Comparison of ENCODE assay signal across 8 cellular contexts in the genomic region with DNA sequence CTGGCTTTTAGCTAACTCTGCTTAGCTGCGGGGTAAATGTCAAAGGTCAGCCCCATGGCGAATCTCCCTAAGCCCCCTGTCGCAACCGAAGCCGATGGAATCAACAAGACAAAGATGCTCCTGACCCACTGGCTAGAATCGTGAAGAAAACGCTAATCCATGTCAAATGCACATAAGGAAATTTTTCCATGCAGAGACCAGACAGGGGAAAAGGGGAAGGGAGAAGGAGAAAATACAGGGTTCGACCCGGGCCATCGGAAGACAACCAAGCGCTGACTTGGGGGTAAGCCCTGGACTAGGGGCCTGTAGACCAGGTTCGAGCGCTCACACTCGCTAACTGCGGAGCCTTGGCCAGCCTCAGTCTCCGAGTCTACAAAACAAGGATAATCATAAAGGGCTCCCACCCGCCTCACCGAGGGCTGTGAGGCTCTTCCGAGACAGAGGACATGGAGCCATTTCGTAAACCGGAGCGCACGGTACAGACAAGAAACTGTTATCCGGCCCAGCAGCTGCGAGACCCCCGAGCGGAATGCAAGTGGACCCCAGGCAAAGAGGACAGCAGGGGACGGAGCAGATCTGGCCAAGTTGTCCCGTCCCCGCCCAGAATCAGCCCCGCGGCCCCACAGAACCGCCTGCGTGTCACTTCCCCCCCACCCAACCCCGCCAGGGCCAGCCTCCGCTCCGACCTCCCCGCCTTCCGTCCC. TPM values are rescaled to one million over a fixed set of nuclear protein-coding genes. Genes with fewer than 3 reads are reported as not detected.
DNase-seq lines count a peak whose midpoint lies in the region; ATAC-seq and TF ChIP-seq lines count a peak whose summit lies in the region.

No MANE protein-coding gene starts in this region.

- ATAC-seq in HG03175 (IDR thresholded peaks at IDR 0.05; ENCODE audit: unreplicated experiment) (peak; percentile 19), sciatic nerve (peak; percentile 14)

- intact Hi-C loops in activated T-helper 2 cell treated with anti-CD3 and anti-CD28 coated beads, Interferon-gamma antibody, Interleukin-2, Interleukin-4, amounts not matched to agents 10 μg/mL and 5 μg/mL and 100 μg/mL, durations not matched to agents 14 hours and 24 hours and 36 hours (cut with micrococcal nuclease), result loop anchor here (1.0 to 2.0 kb wide), 4 partner anchors 8 to 235 kb away; a partner anchor contains a TSS
- intact Hi-C loops in left ventricle myocardium inferior (cut with micrococcal nuclease) (no loop called here), sciatic nerve (cut with DNase I) (no loop called here)

- H3K27me3 Mint-ChIP-seq in activated T-helper 2 cell treated with anti-CD3 and anti-CD28 coated beads, Interferon-gamma antibody, Interleukin-2, Interleukin-4, amounts not matched to agents 10 μg/mL and 5 μg/mL and 100 μg/mL, durations not matched to agents 14 hours and 24 hours and 36 hours (ENCODE audit: low read depth), result no peaks in the 10 kb centered on the region

- peak overlapping the region; percentile 94 for H3K27ac Mint-ChIP-seq in activated T-helper 2 cell treated with anti-CD3 and anti-CD28 coated beads, Interferon-gamma antibody, Interleukin-2, Interleukin-4, amounts not matched to agents 10 μg/mL and 5 μg/mL and 100 μg/mL, durations not matched to agents 14 hours and 24 hours and 36 hours

- peaks cover 66% of the 10 kb centered on the region for H3K4me1 ChIP-seq in left ventricle myocardium inferior

- H3K27me3 ChIP-seq in left ventricle myocardium inferior (ENCODE audit: low read depth), result no peaks in the 10 kb centered on the region

- H3K9me3 Mint-ChIP-seq in activated T-helper 2 cell treated with anti-CD3 and anti-CD28 coated beads, Interferon-gamma antibody, Interleukin-2, Interleukin-4, amounts not matched to agents 10 μg/mL and 5 μg/mL and 100 μg/mL, durations not matched to agents 14 hours and 24 hours and 36 hours, result no peaks in the 10 kb centered on the region

- H3K36me3 ChIP-seq in left ventricle myocardium inferior, result peaks cover 9% of the 10 kb centered on the region

- no peaks in the 10 kb centered on the region for H3K9me3 ChIP-seq in left ventricle myocardium inferior (replicated peaks)

- no peak for TF ChIP-seq CTCF in left ventricle myocardium inferior (IDR thresholded peaks at IDR 0.05; ENCODE audit: borderline replicate concordance)

- H3K4me1 Mint-ChIP-seq in activated T-helper 2 cell treated with anti-CD3 and anti-CD28 coated beads, Interferon-gamma antibody, Interleukin-2, Interleukin-4, amounts not matched to agents 10 μg/mL and 5 μg/mL and 100 μg/mL, durations not matched to agents 14 hours and 24 hours and 36 hours (ENCODE audit: low read depth), result peaks cover 48% of the 10 kb centered on the region

- H3K36me3 Mint-ChIP-seq in activated T-helper 2 cell treated with anti-CD3 and anti-CD28 coated beads, Interferon-gamma antibody, Interleukin-2, Interleukin-4, amounts not matched to agents 10 μg/mL and 5 μg/mL and 100 μg/mL, durations not matched to agents 14 hours and 24 hours and 36 hours (ENCODE audit: low read depth), result peaks cover 43% of the 10 kb centered on the region

- H3K4me3 Mint-ChIP-seq in activated T-helper 2 cell treated with anti-CD3 and anti-CD28 coated beads, Interferon-gamma antibody, Interleukin-2, Interleukin-4, amounts not matched to agents 10 μg/mL and 5 μg/mL and 100 μg/mL, durations not matched to agents 14 hours and 24 hours and 36 hours (ENCODE audit: low read depth), result peak overlapping the region; percentile 89

- peak overlapping the region; percentile 89 for H3K4me3 ChIP-seq in left ventricle myocardium inferior

- peak overlapping the region; percentile 96 for H3K27ac ChIP-seq in left ventricle myocardium inferior (replicated peaks)

- DNase-seq in DMS 273 (lab: John Stamatoyannopoulos, UW; ENCODE audit: unreplicated experiment) (peak; percentile 24), DMS 273 treated with DMSO at 0.1 percent for 48 hours (lab: John Stamatoyannopoulos, UW) (no peak), left ventricle myocardium inferior (no peak), sciatic nerve (ENCODE audit: low spot score) (peak; percentile 66), 8988T (no peak), dermis blood vessel endothelial cell (no peak)
- DNase-seq in activated T-helper 2 cell treated with anti-CD3 and anti-CD28 coated beads, Interferon-gamma antibody, Interleukin-2, Interleukin-4, amounts not matched to agents 10 μg/mL and 5 μg/mL and 100 μg/mL, durations not matched to agents 14 hours and 24 hours and 36 hours (ENCODE audit: low spot score), result no peak

RNA-seq across cellular contexts. Expression of a gene that starts 0.5 kb away (rescaled TPM):
- 115 and 129 TPM in 2 replicates for total RNA-seq in activated T-helper 2 cell treated with anti-CD3 and anti-CD28 coated beads, Interferon-gamma antibody, Interleukin-2, Interleukin-4, amounts not matched to agents 10 μg/mL and 5 μg/mL and 100 μg/mL, durations not matched to agents 14 hours and 24 hours and 36 hours
- 84.6 TPM for total RNA-seq in left ventricle myocardium inferior
- 122 TPM for total RNA-seq in sciatic nerve
- total RNA-seq in dermis blood vessel endothelial cell, result 114 and 168 TPM in 2 replicates

RNA-seq across cellular contexts. Expression of a gene that starts 23.3 kb away (rescaled TPM):
- 12.5 and 13.6 TPM in 2 replicates for total RNA-seq in activated T-helper 2 cell treated with anti-CD3 and anti-CD28 coated beads, Interferon-gamma antibody, Interleukin-2, Interleukin-4, amounts not matched to agents 10 μg/mL and 5 μg/mL and 100 μg/mL, durations not matched to agents 14 hours and 24 hours and 36 hours
- total RNA-seq in left ventricle myocardium inferior (6.4 TPM), sciatic nerve (10.6 TPM), dermis blood vessel endothelial cell (6.8 and 7.1 TPM in 2 replicates)

RNA-seq across cellular contexts. Expression of a gene that starts 37.2 kb away (rescaled TPM):
- 9.5 and 11.6 TPM in 2 replicates for total RNA-seq in activated T-helper 2 cell treated with anti-CD3 and anti-CD28 coated beads, Interferon-gamma antibody, Interleukin-2, Interleukin-4, amounts not matched to agents 10 μg/mL and 5 μg/mL and 100 μg/mL, durations not matched to agents 14 hours and 24 hours and 36 hours
- total RNA-seq in left ventricle myocardium inferior (16.8 TPM), sciatic nerve (14.1 TPM), dermis blood vessel endothelial cell (0.85 and 3.0 TPM in 2 replicates)

Comparison
In these comparisons a context has a peak if more than half of its experiments do, and no peak if none do; other contexts are left out.
1. DNase-seq: peak in DMS 273 (single experiment) and sciatic nerve (single experiment); none in DMS 273 treated with DMSO at 0.1 percent for 48 hours (single experiment), activated T-helper 2 cell treated with anti-CD3 and anti-CD28 coated beads, Interferon-gamma antibody, Interleukin-2, Interleukin-4, amounts not matched to agents 10 μg/mL and 5 μg/mL and 100 μg/mL, durations not matched to agents 14 hours and 24 hours and 36 hours (single experiment), left ventricle myocardium inferior (single experiment), 8988T (single experiment) and dermis blood vessel endothelial cell (single experiment).